Comparison of ENCODE assay signal across 1 cellular context in genomic region chr1:200483491-200484143, GRCh38.
TF ChIP-seq lines count a peak whose summit lies in the region.

No MANE protein-coding gene starts in this region.

TF ChIP-seq in WTC11, 78 proteins besides CTCF, POLR2A, EP300 and RAD21 (continued from another document):
- no peak for TF ChIP-seq AFF4 (CRISPR knock-in tag; IDR thresholded peaks at IDR 0.05; ENCODE audit: borderline replicate concordance)
- no peak for TF ChIP-seq ZNF416 (CRISPR knock-in tag; IDR thresholded peaks at IDR 0.05)
TF ChIP-seq in WTC11: peak in this region for 0.
